In the genomic region with DNA sequence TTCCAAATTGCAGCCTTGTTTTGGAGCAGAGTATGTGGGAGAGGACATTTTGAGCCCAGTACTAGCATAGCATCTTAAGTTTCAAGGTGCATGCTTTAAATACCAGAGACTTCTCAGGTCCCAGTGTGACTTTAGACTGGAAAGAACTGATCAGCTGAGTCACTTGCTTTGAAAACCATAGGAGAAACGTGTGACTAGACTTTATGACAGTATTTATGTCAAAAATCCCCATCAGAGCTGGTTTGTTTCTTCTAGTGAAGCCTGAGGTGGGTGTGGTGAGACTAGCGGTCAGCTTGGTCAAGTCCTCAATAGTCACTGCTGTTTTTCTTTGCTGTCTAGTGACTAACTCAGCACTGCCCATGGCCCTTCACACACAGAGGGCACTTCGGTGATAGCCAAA, we compare ENCODE assay signal across 34 cellular contexts.
DNase-seq lines count a peak whose midpoint lies in the region; ATAC-seq, FAIRE-seq and TF ChIP-seq lines count a peak whose summit lies in the region.
"Had no signal": no experiment of that assay in that cellular context is flagged by ENCODE, and none has a peak within 500 bp of the region (broad histone marks: within the 10 kb centered on the region; RNA-seq: fewer than 3 reads in every experiment).

No MANE protein-coding gene starts in this region.

- no peak overlapping the region for H4K8ac ChIP-seq in trophoblast cell (ENCODE audit: low read depth, low read length)

- H3K9ac ChIP-seq in DND-41 (ENCODE audit: low read depth, low read length) = no peak overlapping the region
- no peak overlapping the region for H3K9ac ChIP-seq in trophoblast cell (ENCODE audit: low read length)

- no peak overlapping the region for H2BK5ac ChIP-seq in trophoblast cell (ENCODE audit: low read depth, low read length, poor library complexity)

- no peak overlapping the region for H4K91ac ChIP-seq in trophoblast cell (ENCODE audit: low read depth, low read length)

- TF ChIP-seq CTCF in DND-41 (IDR thresholded peaks at IDR 0.05; ENCODE audit: borderline replicate concordance, extremely low read depth, low read length, poor library complexity, severe bottlenecking) = no peak

- H4K20me1 ChIP-seq in DND-41 (ENCODE audit: insufficient read depth, low read length) = no peaks in the 10 kb centered on the region

- H4K12ac ChIP-seq in trophoblast cell (ENCODE audit: low read depth, low read length) = no peak overlapping the region

- no peak overlapping the region for H3K4ac ChIP-seq in trophoblast cell (ENCODE audit: low read depth, low read length)

- WGBS in trophoblast cell (ENCODE audit: extremely low coverage, insufficient coverage, insufficient read length) = no CpG with 5 or more reads among the region's 3 CpGs

- peaks cover 32% of the 10 kb centered on the region for H3K4me1 ChIP-seq in DND-41 (ENCODE audit: insufficient read depth, low read length)
- peaks cover 2 to 3% of the 10 kb centered on the region in 2 experiments for H3K4me1 ChIP-seq in trophoblast cell (ENCODE audit: control insufficient read depth in 1 of 2, insufficient read depth in 2 of 2, low read length in 2 of 2)
- H3K4me1 ChIP-seq: esophagus squamous epithelium, heart right ventricle, pancreas, uterus had no signal

- FAIRE-seq in RCC 7860 (lab: Jason Lieb, UNC) = no peak
- FAIRE-seq: A204.1, astrocyte, endometrium, HTR-8/SVneo, K562, pancreas had no signal

- no peaks in the 10 kb centered on the region for H3K79me1 ChIP-seq in trophoblast cell (ENCODE audit: low read length)

- ATAC-seq in DND-41 (ENCODE audit: insufficient read depth, low read depth) (no peak), HG03135 (IDR thresholded peaks at IDR 0.05; ENCODE audit: unreplicated experiment) (no peak), HG03565 (IDR thresholded peaks at IDR 0.05; ENCODE audit: unreplicated experiment) (no peak)
- ATAC-seq: activated CD8-positive, alpha-beta memory T cell treated with anti-CD3 and anti-CD28 coated beads, Interleukin-2, amount 10 ng/mL, durations not matched to agents 7 days and 5 days; heart right ventricle; K562; pancreas; WTC11 had no signal

- H2AK5ac ChIP-seq in trophoblast cell (ENCODE audit: low read length) = no peak overlapping the region

- H3K23ac ChIP-seq in trophoblast cell (ENCODE audit: low read length) = no peak overlapping the region

- no peaks in the 10 kb centered on the region for H3K27me3 ChIP-seq in DND-41 (ENCODE audit: insufficient read depth, low read length, poor library complexity)
- no peaks in the 10 kb centered on the region for H3K27me3 ChIP-seq in trophoblast cell (ENCODE audit: insufficient read depth, low read length)
- H3K27me3 ChIP-seq: esophagus squamous epithelium, MG63, pancreas, uterus had no signal

- H3K36me3 ChIP-seq in DND-41 (ENCODE audit: insufficient read depth, low read length) = no peaks in the 10 kb centered on the region
- no peaks in the 10 kb centered on the region for H3K36me3 ChIP-seq in trophoblast cell (ENCODE audit: control insufficient read depth in 1 of 2, insufficient read depth in 2 of 2, low read length in 2 of 2)
- H3K36me3 ChIP-seq: esophagus squamous epithelium, heart right ventricle, MG63, pancreas, uterus had no signal

- H3K14ac ChIP-seq in trophoblast cell (ENCODE audit: low read length) = no peak overlapping the region

- H3K27ac ChIP-seq in DND-41 (ENCODE audit: low read length) (peak overlapping the region; percentile 83), trophoblast cell (ENCODE audit: low read depth, low read length) (no peak overlapping the region)
- H3K27ac ChIP-seq: esophagus squamous epithelium, heart right ventricle, pancreas, uterus had no signal

- no peak overlapping the region for H3K18ac ChIP-seq in trophoblast cell (ENCODE audit: low read length)

- H3K79me2 ChIP-seq in DND-41 (ENCODE audit: insufficient read depth, low read length) = no peaks in the 10 kb centered on the region
- H3K79me2 ChIP-seq in trophoblast cell (ENCODE audit: control insufficient read depth, insufficient read depth, low read length, poor library complexity) = no peaks in the 10 kb centered on the region

- H3K9me3 ChIP-seq in DND-41 (ENCODE audit: insufficient read depth, low read length, severe bottlenecking) (no peaks in the 10 kb centered on the region), trophoblast cell (ENCODE audit: insufficient read depth, low read depth, low read length) (no peaks in the 10 kb centered on the region)
- H3K9me3 ChIP-seq: esophagus squamous epithelium, heart right ventricle, MG63, pancreas, uterus had no signal

- no peak overlapping the region for H3K4me3 ChIP-seq in DND-41 (ENCODE audit: low read depth in 1 of 2, low read length in 2 of 2)
- H3K4me3 ChIP-seq in trophoblast cell (ENCODE audit: low read depth, low read length) = no peak overlapping the region
- H3K4me3 ChIP-seq: esophagus squamous epithelium, heart right ventricle, K562, lung, MG63, pancreas, smooth muscle cell, uterus had no signal

- peak; percentile 6 to 19 for DNase-seq in activated CD4-positive, alpha-beta T cell treated with anti-CD3 and anti-CD28 coated beads, Interleukin-2, amount 50 U/mL, for 48 hours
- no peak for DNase-seq in activated CD4-positive, alpha-beta T cell treated with anti-CD3 and anti-CD28 coated beads, Interleukin-2, amount 50 U/mL, for 4 hours
- no peak for DNase-seq in DND-41
- peak; percentile 23 for DNase-seq in RCC 7860 (ENCODE audit: low spot score)
- peak; percentile 4 to 52 for DNase-seq in trophoblast cell
- DNase-seq in NCI-H2227 treated with DMSO at 0.1 percent for 48 hours (lab: John Stamatoyannopoulos, UW) = no peak
- DNase-seq: activated CD8-positive, alpha-beta memory T cell treated with anti-CD3 and anti-CD28 coated beads, Interleukin-2, amount 10 ng/mL, durations not matched to agents 7 days and 5 days; activated effector memory CD4-positive, alpha-beta T cell treated with Interleukin-2 at 50 U/mL for 16 hours; activated naive CD8-positive, alpha-beta T cell treated with anti-CD3 and anti-CD28 coated beads, Interleukin-2, amount 10 ng/mL, durations not matched to agents 7 days and 5 days; AML-193; CD4-positive, alpha-beta memory T cell; dermis blood vessel endothelial cell; DMS 273 treated with DMSO at 0.1 percent for 48 hours; esophagus squamous epithelium; foreskin melanocyte; H7; heart right ventricle; MG63; NCI-H1105 treated with DMSO at 0.1 percent for 48 hours; NCI-H1930; NCI-H524 treated with DMSO at 0.1 percent for 48 hours; pancreas; SW 1271; uterus had no signal

- H2BK12ac ChIP-seq in trophoblast cell (ENCODE audit: low read length) = no peak overlapping the region

- no peak overlapping the region for H3K4me2 ChIP-seq in DND-41 (ENCODE audit: insufficient read depth, low read length)
- H3K4me2 ChIP-seq in trophoblast cell (ENCODE audit: low read length) = no peak overlapping the region
- H3K4me2 ChIP-seq: smooth muscle cell had no signal

- peak overlapping the region; percentile 63 for H2AFZ ChIP-seq in DND-41 (ENCODE audit: low read depth, low read length)
- no peak overlapping the region for H2AFZ ChIP-seq in trophoblast cell (ENCODE audit: insufficient read depth, low read length, poor library complexity)

- no peak overlapping the region for H2BK120ac ChIP-seq in trophoblast cell (ENCODE audit: insufficient read depth, low read length, poor library complexity)

Comparison
In these comparisons a context has a peak if more than half of its experiments do, and no peak if none do; other contexts are left out.
1. DNase-seq: peak in activated CD4-positive, alpha-beta T cell treated with anti-CD3 and anti-CD28 coated beads, Interleukin-2, amount 50 U/mL, for 48 hours (2 of 2), RCC 7860 (single experiment) and trophoblast cell (2 of 2); none in activated CD4-positive, alpha-beta T cell treated with anti-CD3 and anti-CD28 coated beads, Interleukin-2, amount 50 U/mL, for 4 hours (0 of 2), DND-41 (single experiment) and NCI-H2227 treated with DMSO at 0.1 percent for 48 hours (single experiment).